9 cellular contexts compared by ENCODE assay signal in the genomic region with DNA sequence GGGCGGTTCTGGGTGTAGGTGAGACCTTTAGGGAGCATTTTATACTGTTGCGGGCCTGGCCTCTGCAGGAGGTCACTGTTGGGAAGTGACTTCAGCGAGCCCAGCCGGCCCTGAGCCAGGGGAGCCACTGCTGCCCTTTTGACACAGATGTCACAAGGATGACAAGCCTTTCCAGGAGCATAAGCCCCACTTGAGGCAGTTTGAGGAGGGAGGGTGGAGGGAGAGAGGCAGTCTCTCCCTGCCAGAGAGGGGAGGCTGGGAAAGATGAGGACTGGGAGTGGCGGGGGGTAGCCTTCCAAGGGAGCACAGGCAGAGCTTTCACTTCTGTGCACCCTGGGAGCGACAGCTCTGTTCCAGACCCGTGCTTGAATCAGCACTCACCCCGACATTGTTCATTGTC. TPM values are rescaled to one million over a fixed set of nuclear protein-coding genes. Genes with fewer than 3 reads are reported as not detected.
DNase-seq lines count a peak whose midpoint lies in the region; ATAC-seq and TF ChIP-seq lines count a peak whose summit lies in the region.
"Had no signal": no experiment of that assay in that cellular context is flagged by ENCODE, and none has a peak within 500 bp of the region (broad histone marks: within the 10 kb centered on the region; RNA-seq: fewer than 3 reads in every experiment).

No MANE protein-coding gene starts in this region.

- in situ Hi-C loops in GM13977 (cut with MboI; ENCODE audit: low pct_unique_long_range_greater_than_20kb, low sequenced_read_pairs, unreplicated experiment), result no loop called here

- H3K4me3 ChIP-seq in thymus (ENCODE audit: low read length), result no peak overlapping the region

- CTCF ChIA-PET in activated naive CD4-positive, alpha-beta T cell treated with anti-CD3 and anti-CD28 coated beads for 36 hours (lab: Charles Lee), result interaction anchor here (1.4 to 3.0 kb wide), 2 partner anchors 23 to 27 kb away, joined by 3 to 15 read pairs; no protein-coding TSS in a partner anchor

- ATAC-seq in activated T-helper 17 cell treated with anti-CD3 and anti-CD28 coated beads, Interleukin-2, amount 50 U/mL, for 72 hours (replicated peaks), result no peak
- no peak for ATAC-seq in HG03139 (IDR thresholded peaks at IDR 0.05; ENCODE audit: unreplicated experiment)

- peaks cover 84% of the 10 kb centered on the region for H3K4me1 Mint-ChIP-seq in activated naive CD4-positive, alpha-beta T cell treated with anti-CD3 and anti-CD28 coated beads for 36 hours (ENCODE audit: low read depth)
- peaks cover 60% of the 10 kb centered on the region for H3K4me1 Mint-ChIP-seq in activated T-helper 17 cell treated with anti-CD3 and anti-CD28 coated beads, Interleukin-2, amount 50 U/mL, for 72 hours

- 95% methylated on average over 8 of the region's 8 CpGs for WGBS in thymus

- intact Hi-C loops in activated naive CD4-positive, alpha-beta T cell treated with anti-CD3 and anti-CD28 coated beads for 36 hours (cut with micrococcal nuclease), result no loop called here

- no peak overlapping the region for H3K4me3 Mint-ChIP-seq in activated naive CD4-positive, alpha-beta T cell treated with anti-CD3 and anti-CD28 coated beads for 36 hours
- H3K4me3 Mint-ChIP-seq in activated T-helper 17 cell treated with anti-CD3 and anti-CD28 coated beads, Interleukin-2, amount 50 U/mL, for 72 hours, result peak overlapping the region; percentile 82

- no peaks in the 10 kb centered on the region for H3K36me3 ChIP-seq in thymus (ENCODE audit: control insufficient read depth, insufficient read depth)
- H3K36me3 ChIP-seq: BE2C had no signal

- no peaks in the 10 kb centered on the region for H3K9me3 ChIP-seq in thymus (ENCODE audit: control insufficient read depth)
- H3K9me3 ChIP-seq: BE2C had no signal

- no peak for TF ChIP-seq CTCF in GM13977 (IDR thresholded peaks at IDR 0.05; ENCODE audit: extremely low read depth, insufficient read depth, missing control alignments)

- H3K27ac ChIP-seq in thymus (ENCODE audit: low read depth), result peak overlapping the region; percentile 22

- peaks cover 50% of the 10 kb centered on the region for H3K4me1 ChIP-seq in thymus (ENCODE audit: control insufficient read depth, insufficient read depth, low read length)
- H3K4me1 ChIP-seq: BE2C had no signal

- H3K9me3 Mint-ChIP-seq in activated naive CD4-positive, alpha-beta T cell treated with anti-CD3 and anti-CD28 coated beads for 36 hours, result no peaks in the 10 kb centered on the region
- H3K9me3 Mint-ChIP-seq in activated T-helper 17 cell treated with anti-CD3 and anti-CD28 coated beads, Interleukin-2, amount 50 U/mL, for 72 hours, result no peaks in the 10 kb centered on the region

- no peaks in the 10 kb centered on the region for H3K36me3 Mint-ChIP-seq in activated naive CD4-positive, alpha-beta T cell treated with anti-CD3 and anti-CD28 coated beads for 36 hours (ENCODE audit: low read depth)
- no peaks in the 10 kb centered on the region for H3K36me3 Mint-ChIP-seq in activated T-helper 17 cell treated with anti-CD3 and anti-CD28 coated beads, Interleukin-2, amount 50 U/mL, for 72 hours (ENCODE audit: low read depth)

- no peaks in the 10 kb centered on the region for H3K27me3 ChIP-seq in thymus (ENCODE audit: control insufficient read depth, insufficient read depth)
- H3K27me3 ChIP-seq: BE2C had no signal

- H3K27ac Mint-ChIP-seq in activated naive CD4-positive, alpha-beta T cell treated with anti-CD3 and anti-CD28 coated beads for 36 hours, result peak overlapping the region; percentile 96
- H3K27ac Mint-ChIP-seq in activated T-helper 17 cell treated with anti-CD3 and anti-CD28 coated beads, Interleukin-2, amount 50 U/mL, for 72 hours, result peak overlapping the region; percentile 91

- no peak for DNase-seq in activated naive CD4-positive, alpha-beta T cell treated with anti-CD3 and anti-CD28 coated beads for 36 hours
- no peak for DNase-seq in activated naive CD4-positive, alpha-beta T cell (lab: John Stamatoyannopoulos, UW)
- DNase-seq in medulla oblongata (ENCODE audit: extremely low spot score), result peak; percentile 55
- DNase-seq in GM13977 (ENCODE audit: low spot score), result no peak
- no peak for DNase-seq in activated gamma-delta T cell (lab: John Stamatoyannopoulos, UW)
- DNase-seq: BE2C had no signal

- no peaks in the 10 kb centered on the region for H3K27me3 Mint-ChIP-seq in activated naive CD4-positive, alpha-beta T cell treated with anti-CD3 and anti-CD28 coated beads for 36 hours (ENCODE audit: low read depth)
- H3K27me3 Mint-ChIP-seq in activated T-helper 17 cell treated with anti-CD3 and anti-CD28 coated beads, Interleukin-2, amount 50 U/mL, for 72 hours, result no peaks in the 10 kb centered on the region

RNA-seq across cellular contexts. Expression of gene IRAK2, which starts 31.0 kb away (rescaled TPM):
- total RNA-seq in activated naive CD4-positive, alpha-beta T cell treated with anti-CD3 and anti-CD28 coated beads for 36 hours, result 1 to 10 TPM; 6.4 to 6.9 TPM
- total RNA-seq in activated T-helper 17 cell treated with anti-CD3 and anti-CD28 coated beads, Interleukin-2, amount 50 U/mL, for 72 hours, result 10 to 100 TPM in 1 of 2 donors, 1 to 10 TPM in 1; 5.6 to 10.1 TPM
- 3.3 TPM for polyA plus RNA-seq in thymus

RNA-seq across cellular contexts. Expression of gene TATDN2, which starts 52.6 kb away (rescaled TPM):
- total RNA-seq in activated naive CD4-positive, alpha-beta T cell treated with anti-CD3 and anti-CD28 coated beads for 36 hours, result 10 to 100 TPM; 25.8 to 28.1 TPM
- 10 to 100 TPM; 56.7 to 71.7 TPM for total RNA-seq in activated T-helper 17 cell treated with anti-CD3 and anti-CD28 coated beads, Interleukin-2, amount 50 U/mL, for 72 hours
- polyA plus RNA-seq in thymus, result 24.4 TPM

RNA-seq across cellular contexts. Expression of gene VHL, which starts 54.1 kb away (rescaled TPM):
- 10 to 100 TPM; 51.5 to 54.0 TPM for total RNA-seq in activated naive CD4-positive, alpha-beta T cell treated with anti-CD3 and anti-CD28 coated beads for 36 hours
- 10 to 100 TPM; 62.7 to 63.7 TPM for total RNA-seq in activated T-helper 17 cell treated with anti-CD3 and anti-CD28 coated beads, Interleukin-2, amount 50 U/mL, for 72 hours
- polyA plus RNA-seq in thymus, result 78.0 TPM
